9 cellular contexts compared by ENCODE assay signal in genomic region chr5:28766565-28767158, GRCh38.
DNase-seq lines count a peak whose midpoint lies in the region; ATAC-seq, FAIRE-seq and TF ChIP-seq lines count a peak whose summit lies in the region.
"Had no signal": no experiment of that assay in that cellular context is flagged by ENCODE, and none has a peak within 500 bp of the region (broad histone marks: within the 10 kb centered on the region; RNA-seq: fewer than 3 reads in every experiment).

No MANE protein-coding gene starts in this region.

- DNase-seq in NCI-H1694 (lab: John Stamatoyannopoulos, UW) (peak; percentile 59), hepatocyte (ENCODE audit: low spot score) (peak; percentile 59), right atrium auricular region (ENCODE audit: low spot score) (no peak)
- no peak for DNase-seq in effector CD8-positive, alpha-beta T cell (lab: John Stamatoyannopoulos, UW)

- H3K4me1 ChIP-seq in hepatocyte (ENCODE audit: insufficient read depth) (no peaks in the 10 kb centered on the region), right atrium auricular region (no peaks in the 10 kb centered on the region)
- H3K4me1 ChIP-seq: thyroid gland had no signal

- 17% methylated on average over 2 of the region's 2 CpGs for WGBS in hepatocyte (ENCODE audit: low lambda C conversion rate, missing lambda C conversion rate)

- H3K27me3 ChIP-seq in SU-DHL-6 (ENCODE audit: low read length) (no peaks in the 10 kb centered on the region), hepatocyte (no peaks in the 10 kb centered on the region), right atrium auricular region (no peaks in the 10 kb centered on the region)
- H3K27me3 ChIP-seq: thyroid gland had no signal

- FAIRE-seq in G401.6 (lab: Jason Lieb, UNC) = peak; percentile 80

- no peak overlapping the region for H3K27ac ChIP-seq in SU-DHL-6 (ENCODE audit: low read depth, low read length)
- H3K27ac ChIP-seq in hepatocyte = no peak overlapping the region
- H3K27ac ChIP-seq in right atrium auricular region = no peak overlapping the region
- H3K27ac ChIP-seq: thyroid gland had no signal

- ATAC-seq in HG03045 (IDR thresholded peaks at IDR 0.05; ENCODE audit: unreplicated experiment) = no peak
- no peak for ATAC-seq in HG03354 (IDR thresholded peaks at IDR 0.05; ENCODE audit: poor library complexity, severe bottlenecking, unreplicated experiment)

- 0 out of 2 replicates have a peak, but pooled peaks cover 5% of the 10 kb centered on the region for H3F3A ChIP-seq in SU-DHL-6 (ENCODE audit: insufficient read depth)

- H3K9ac ChIP-seq in SU-DHL-6 (ENCODE audit: low read length) = no peak overlapping the region

- H3K4me2 ChIP-seq in SU-DHL-6 (ENCODE audit: low read depth, low read length, poor library complexity, severe bottlenecking) (no peak overlapping the region), hepatocyte (no peak overlapping the region)

- no peaks in the 10 kb centered on the region for H4K20me1 ChIP-seq in SU-DHL-6 (ENCODE audit: low read depth, low read length)
- H4K20me1 ChIP-seq in hepatocyte (ENCODE audit: insufficient read depth, poor library complexity, severe bottlenecking) = no peaks in the 10 kb centered on the region

- TF ChIP-seq CTCF in SU-DHL-6 (IDR thresholded peaks at IDR 0.05; ENCODE audit: insufficient read depth, low read length, poor library complexity, severe bottlenecking) (peak; percentile 16), hepatocyte (IDR thresholded peaks at IDR 0.05; ENCODE audit: poor library complexity) (peak; percentile 73), right atrium auricular region (IDR thresholded peaks at IDR 0.05) (peak in 1 of 2 donors; percentile 47)

- H3K79me2 ChIP-seq in SU-DHL-6 (ENCODE audit: insufficient read depth, low read length) (no peaks in the 10 kb centered on the region), hepatocyte (no peaks in the 10 kb centered on the region)

- H3K9me3 ChIP-seq in SU-DHL-6 (ENCODE audit: insufficient read depth, low read length) (no peaks in the 10 kb centered on the region), hepatocyte (ENCODE audit: low read depth) (no peaks in the 10 kb centered on the region), right atrium auricular region (no peaks in the 10 kb centered on the region)
- H3K9me3 ChIP-seq: thyroid gland had no signal

- H3K4me3 ChIP-seq in SU-DHL-6 (ENCODE audit: insufficient read depth, low read length, poor library complexity, severe bottlenecking) (no peak overlapping the region), hepatocyte (no peak overlapping the region), right atrium auricular region (no peak overlapping the region)
- H3K4me3 ChIP-seq: thyroid gland had no signal

- H2AFZ ChIP-seq in SU-DHL-6 (ENCODE audit: low read depth, low read length, severe bottlenecking) (peak overlapping the region; percentile 40), hepatocyte (no peak overlapping the region)

- no peaks in the 10 kb centered on the region for H3K36me3 ChIP-seq in SU-DHL-6 (ENCODE audit: low read length)
- no peaks in the 10 kb centered on the region for H3K36me3 ChIP-seq in hepatocyte (replicated peaks; ENCODE audit: insufficient read depth, low read depth)
- H3K36me3 ChIP-seq in right atrium auricular region = no peaks in the 10 kb centered on the region
- H3K36me3 ChIP-seq: thyroid gland had no signal

- H3K9me2 ChIP-seq in SU-DHL-6 (replicated peaks; ENCODE audit: insufficient read depth, low read length) (no peaks in the 10 kb centered on the region), hepatocyte (replicated peaks; ENCODE audit: insufficient read depth) (no peaks in the 10 kb centered on the region)

Comparison
In these comparisons a context has a peak if more than half of its experiments do, and no peak if none do; other contexts are left out.
1. DNase-seq: peak in NCI-H1694 (single experiment) and hepatocyte (single experiment); none in right atrium auricular region (single experiment) and effector CD8-positive, alpha-beta T cell (single experiment).